Comparison of ENCODE assay signal across 1 cellular context in the genomic region with DNA sequence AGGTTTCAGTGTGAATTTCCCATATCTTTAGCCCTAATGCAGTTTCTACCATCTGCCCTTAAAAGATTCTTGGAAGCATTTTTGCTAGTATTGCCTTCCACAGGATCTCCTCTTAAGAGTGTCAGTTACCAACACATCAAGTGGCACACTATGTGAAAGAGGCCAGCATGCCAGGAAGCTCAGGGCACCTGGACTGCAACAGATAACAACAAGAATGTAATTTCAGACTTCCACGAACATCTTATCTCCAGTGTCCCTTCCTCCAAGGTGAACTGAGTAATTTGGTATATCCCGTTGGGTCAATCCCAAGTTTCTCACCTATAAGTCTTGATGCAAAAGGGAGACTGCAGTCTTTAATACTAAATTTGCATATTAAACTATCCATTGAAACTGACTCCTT.
TF ChIP-seq lines count a peak whose summit lies in the region.

No MANE protein-coding gene starts in this region.

TF ChIP-seq in GM12878, 131 proteins besides CTCF, POLR2A, EP300 and RAD21:
- TF ChIP-seq HCFC1 (IDR thresholded peaks at IDR 0.05; ENCODE audit: low read length) (no peak), TCF3 (IDR thresholded peaks at IDR 0.05; ENCODE audit: borderline replicate concordance, insufficient read depth, low read depth, low read length) (no peak), SREBF1 (IDR thresholded peaks at IDR 0.05; ENCODE audit: low read length) (no peak), WRNIP1 (IDR thresholded peaks at IDR 0.05; ENCODE audit: borderline replicate concordance, low read depth, low read length) (no peak), ZNF207 (IDR thresholded peaks at IDR 0.05; ENCODE audit: borderline replicate concordance) (no peak), EED (IDR thresholded peaks at IDR 0.05; ENCODE audit: low read depth) (no peak), NR2C1 (IDR thresholded peaks at IDR 0.05) (no peak), NRF1 (conservative IDR thresholded peaks at IDR 0.05; ENCODE audit: low read depth, low read length) (no peak), ESRRA (IDR thresholded peaks at IDR 0.05; ENCODE audit: low read length) (no peak)
- TF ChIP-seq, protein P1, sequence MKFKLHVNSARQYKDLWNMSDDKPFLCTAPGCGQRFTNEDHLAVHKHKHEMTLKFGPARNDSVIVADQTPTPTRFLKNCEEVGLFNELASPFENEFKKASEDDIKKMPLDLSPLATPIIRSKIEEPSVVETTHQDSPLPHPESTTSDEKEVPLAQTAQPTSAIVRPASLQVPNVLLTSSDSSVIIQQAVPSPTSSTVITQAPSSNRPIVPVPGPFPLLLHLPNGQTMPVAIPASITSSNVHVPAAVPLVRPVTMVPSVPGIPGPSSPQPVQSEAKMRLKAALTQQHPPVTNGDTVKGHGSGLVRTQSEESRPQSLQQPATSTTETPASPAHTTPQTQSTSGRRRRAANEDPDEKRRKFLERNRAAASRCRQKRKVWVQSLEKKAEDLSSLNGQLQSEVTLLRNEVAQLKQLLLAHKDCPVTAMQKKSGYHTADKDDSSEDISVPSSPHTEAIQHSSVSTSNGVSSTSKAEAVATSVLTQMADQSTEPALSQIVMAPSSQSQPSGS (IDR thresholded peaks at IDR 0.05; ENCODE audit: low read length), result no peak
- TF ChIP-seq, protein P2, sequence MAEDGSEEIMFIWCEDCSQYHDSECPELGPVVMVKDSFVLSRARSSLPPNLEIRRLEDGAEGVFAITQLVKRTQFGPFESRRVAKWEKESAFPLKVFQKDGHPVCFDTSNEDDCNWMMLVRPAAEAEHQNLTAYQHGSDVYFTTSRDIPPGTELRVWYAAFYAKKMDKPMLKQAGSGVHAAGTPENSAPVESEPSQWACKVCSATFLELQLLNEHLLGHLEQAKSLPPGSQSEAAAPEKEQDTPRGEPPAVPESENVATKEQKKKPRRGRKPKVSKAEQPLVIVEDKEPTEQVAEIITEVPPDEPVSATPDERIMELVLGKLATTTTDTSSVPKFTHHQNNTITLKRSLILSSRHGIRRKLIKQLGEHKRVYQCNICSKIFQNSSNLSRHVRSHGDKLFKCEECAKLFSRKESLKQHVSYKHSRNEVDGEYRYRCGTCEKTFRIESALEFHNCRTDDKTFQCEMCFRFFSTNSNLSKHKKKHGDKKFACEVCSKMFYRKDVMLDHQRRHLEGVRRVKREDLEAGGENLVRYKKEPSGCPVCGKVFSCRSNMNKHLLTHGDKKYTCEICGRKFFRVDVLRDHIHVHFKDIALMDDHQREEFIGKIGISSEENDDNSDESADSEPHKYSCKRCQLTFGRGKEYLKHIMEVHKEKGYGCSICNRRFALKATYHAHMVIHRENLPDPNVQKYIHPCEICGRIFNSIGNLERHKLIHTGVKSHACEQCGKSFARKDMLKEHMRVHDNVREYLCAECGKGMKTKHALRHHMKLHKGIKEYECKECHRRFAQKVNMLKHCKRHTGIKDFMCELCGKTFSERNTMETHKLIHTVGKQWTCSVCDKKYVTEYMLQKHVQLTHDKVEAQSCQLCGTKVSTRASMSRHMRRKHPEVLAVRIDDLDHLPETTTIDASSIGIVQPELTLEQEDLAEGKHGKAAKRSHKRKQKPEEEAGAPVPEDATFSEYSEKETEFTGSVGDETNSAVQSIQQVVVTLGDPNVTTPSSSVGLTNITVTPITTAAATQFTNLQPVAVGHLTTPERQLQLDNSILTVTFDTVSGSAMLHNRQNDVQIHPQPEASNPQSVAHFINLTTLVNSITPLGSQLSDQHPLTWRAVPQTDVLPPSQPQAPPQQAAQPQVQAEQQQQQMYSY (CRISPR knock-in tag; IDR thresholded peaks at IDR 0.05), result no peak
- TF ChIP-seq, protein P3, sequence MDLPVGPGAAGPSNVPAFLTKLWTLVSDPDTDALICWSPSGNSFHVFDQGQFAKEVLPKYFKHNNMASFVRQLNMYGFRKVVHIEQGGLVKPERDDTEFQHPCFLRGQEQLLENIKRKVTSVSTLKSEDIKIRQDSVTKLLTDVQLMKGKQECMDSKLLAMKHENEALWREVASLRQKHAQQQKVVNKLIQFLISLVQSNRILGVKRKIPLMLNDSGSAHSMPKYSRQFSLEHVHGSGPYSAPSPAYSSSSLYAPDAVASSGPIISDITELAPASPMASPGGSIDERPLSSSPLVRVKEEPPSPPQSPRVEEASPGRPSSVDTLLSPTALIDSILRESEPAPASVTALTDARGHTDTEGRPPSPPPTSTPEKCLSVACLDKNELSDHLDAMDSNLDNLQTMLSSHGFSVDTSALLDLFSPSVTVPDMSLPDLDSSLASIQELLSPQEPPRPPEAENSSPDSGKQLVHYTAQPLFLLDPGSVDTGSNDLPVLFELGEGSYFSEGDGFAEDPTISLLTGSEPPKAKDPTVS (IDR thresholded peaks at IDR 0.05; ENCODE audit: low read depth, low read length), result no peak
